Comparison of ENCODE assay signal across 8 cellular contexts in the genomic region with DNA sequence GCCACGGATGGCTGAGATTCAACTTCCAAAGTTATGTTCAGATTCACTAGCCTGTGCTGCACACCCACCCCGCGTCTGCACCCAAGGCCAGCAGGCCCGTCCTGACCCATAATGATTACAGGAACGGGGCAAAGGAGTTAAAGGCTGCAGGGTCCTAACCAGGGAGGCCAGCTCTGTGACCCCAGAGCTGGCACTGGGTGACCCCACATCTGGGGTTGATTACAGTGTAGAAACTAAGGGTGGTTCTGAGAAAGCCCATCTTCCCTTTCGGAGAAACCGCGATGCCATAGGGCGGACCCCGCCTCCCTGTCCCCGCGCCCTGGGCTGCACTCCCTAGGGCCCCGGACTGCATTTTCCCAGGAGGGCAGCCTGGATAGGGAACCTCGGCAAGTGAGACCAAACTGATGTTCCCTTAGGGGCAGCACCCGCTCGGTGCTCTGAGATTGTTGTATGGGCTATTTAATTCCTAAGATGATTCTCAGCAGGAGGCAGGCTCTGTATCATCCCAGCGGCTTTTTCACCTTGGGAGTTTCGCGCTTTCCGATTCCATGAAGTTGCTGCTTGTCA. TPM values are rescaled to one million over a fixed set of nuclear protein-coding genes. Genes with fewer than 3 reads are reported as not detected.
DNase-seq lines count a peak whose midpoint lies in the region; ATAC-seq and TF ChIP-seq lines count a peak whose summit lies in the region.

No MANE protein-coding gene starts in this region.

- no peak for TF ChIP-seq POLR2A in NB4 (IDR thresholded peaks at IDR 0.05; ENCODE audit: extremely low read depth, insufficient read length)

- TF ChIP-seq RAD21 in neural cell (conservative IDR thresholded peaks at IDR 0.05) = no peak

- no peaks in the 10 kb centered on the region for H4K20me1 ChIP-seq in neural cell (ENCODE audit: insufficient read depth)

- H3K9me3 ChIP-seq in neural cell (ENCODE audit: low read length) = no peaks in the 10 kb centered on the region

- DNase-seq in BJ (ENCODE audit: low read depth) (no peak), NB4 (ENCODE audit: low read depth) (no peak), KG1 (lab: John Stamatoyannopoulos, UW) (no peak), SW 1271 (lab: John Stamatoyannopoulos, UW) (no peak), CD1c-positive myeloid dendritic cell (ENCODE audit: extremely low spot score) (no peak)

- ATAC-seq in GM18907 (IDR thresholded peaks at IDR 0.05; ENCODE audit: unreplicated experiment) = no peak

- H3K27me3 ChIP-seq in BJ (ENCODE audit: control insufficient read depth, insufficient read depth, low read length) = no peaks in the 10 kb centered on the region
- peaks cover 4% of the 10 kb centered on the region for H3K27me3 ChIP-seq in neural cell (ENCODE audit: insufficient read depth, low read depth, low read length)

- H3K9me3 Mint-ChIP-seq in dendritic cell treated with granulocyte-macrophage colony-stimulating factor and Interleukin-4, amounts not matched to agents 40 ng/mL and 50 ng/mL, for 4 days = no peaks in the 10 kb centered on the region

- peaks cover 21% of the 10 kb centered on the region for H3K27me3 Mint-ChIP-seq in dendritic cell treated with granulocyte-macrophage colony-stimulating factor and Interleukin-4, amounts not matched to agents 40 ng/mL and 50 ng/mL, for 4 days

- H3K4me1 Mint-ChIP-seq in dendritic cell treated with granulocyte-macrophage colony-stimulating factor and Interleukin-4, amounts not matched to agents 40 ng/mL and 50 ng/mL, for 4 days (ENCODE audit: low read depth) = peaks cover 11% of the 10 kb centered on the region

- no peak for TF ChIP-seq EP300 in neural cell (conservative IDR thresholded peaks at IDR 0.05; ENCODE audit: poor library complexity, severe bottlenecking)

- CTCF ChIA-PET in BJ (lab: Yijun Ruan, JAX) = no interaction called here

- H3K4me3 ChIP-seq in BJ (ENCODE audit: low read depth, low read length) = peak overlapping the region; percentile 62
- H3K4me3 ChIP-seq in NB4 (ENCODE audit: low read depth, low read length) = peak overlapping the region; percentile 16
- peak overlapping the region; percentile 75 for H3K4me3 ChIP-seq in neural cell (ENCODE audit: low read length)

- H3K4me2 ChIP-seq in neural cell (ENCODE audit: low read length) = peak overlapping the region; percentile 76

- no peak overlapping the region for H3K27ac ChIP-seq in neural cell (ENCODE audit: low read length)

- intact Hi-C loops in dendritic cell treated with granulocyte-macrophage colony-stimulating factor and Interleukin-4, amounts not matched to agents 40 ng/mL and 50 ng/mL, for 4 days (cut with micrococcal nuclease) = loop anchor here (10.0 kb wide), 1 partner anchor 68 kb away; no protein-coding TSS in a partner anchor

- peak overlapping the region; percentile 74 for H3K4me3 Mint-ChIP-seq in dendritic cell treated with granulocyte-macrophage colony-stimulating factor and Interleukin-4, amounts not matched to agents 40 ng/mL and 50 ng/mL, for 4 days

- POLR2A ChIA-PET in BJ (lab: Charles Lee) = no interaction called here

- H2AFZ ChIP-seq in neural cell (ENCODE audit: low read depth, low read length) = peak overlapping the region; percentile 89

- no peaks in the 10 kb centered on the region for H3K36me3 ChIP-seq in BJ (ENCODE audit: control insufficient read depth, insufficient read depth, low read length)
- no peaks in the 10 kb centered on the region for H3K36me3 ChIP-seq in neural cell (ENCODE audit: insufficient read depth, low read length)

- H3K27ac Mint-ChIP-seq in dendritic cell treated with granulocyte-macrophage colony-stimulating factor and Interleukin-4, amounts not matched to agents 40 ng/mL and 50 ng/mL, for 4 days = peak overlapping the region; percentile 25

- no peaks in the 10 kb centered on the region for H3K79me2 ChIP-seq in neural cell (replicated peaks; ENCODE audit: insufficient read depth, low read length)

- TF ChIP-seq CTCF in BJ (IDR thresholded peaks at IDR 0.05; ENCODE audit: insufficient read depth, low read depth, low read length) = no peak
- TF ChIP-seq CTCF in NB4 (IDR thresholded peaks at IDR 0.05; ENCODE audit: low read depth, low read length) = no peak
- no peak for TF ChIP-seq CTCF in neural cell (IDR thresholded peaks at IDR 0.05; ENCODE audit: poor library complexity, severe bottlenecking)

- no peaks in the 10 kb centered on the region for H3K9me2 ChIP-seq in neural cell (ENCODE audit: insufficient read depth, low read length)

- H3K36me3 Mint-ChIP-seq in dendritic cell treated with granulocyte-macrophage colony-stimulating factor and Interleukin-4, amounts not matched to agents 40 ng/mL and 50 ng/mL, for 4 days (ENCODE audit: low read depth) = no peaks in the 10 kb centered on the region

- peak overlapping the region; percentile 69 for H3K9ac ChIP-seq in neural cell (ENCODE audit: low read length)

- no peaks in the 10 kb centered on the region for H3F3A ChIP-seq in neural cell (ENCODE audit: insufficient read depth, low read length, poor library complexity, severe bottlenecking)

TF ChIP-seq in neural cell, 6 proteins besides CTCF, POLR2A, EP300 and RAD21:
- TF ChIP-seq MXI1 (conservative IDR thresholded peaks at IDR 0.05; ENCODE audit: poor library complexity, severe bottlenecking) = no peak
- no peak for TF ChIP-seq EZH2 (IDR thresholded peaks at IDR 0.05; ENCODE audit: borderline replicate concordance, insufficient read depth, low read length, poor library complexity, severe bottlenecking)
- TF ChIP-seq TAF1 (IDR thresholded peaks at IDR 0.05; ENCODE audit: low read depth) = no peak
- TF ChIP-seq, protein P1, sequence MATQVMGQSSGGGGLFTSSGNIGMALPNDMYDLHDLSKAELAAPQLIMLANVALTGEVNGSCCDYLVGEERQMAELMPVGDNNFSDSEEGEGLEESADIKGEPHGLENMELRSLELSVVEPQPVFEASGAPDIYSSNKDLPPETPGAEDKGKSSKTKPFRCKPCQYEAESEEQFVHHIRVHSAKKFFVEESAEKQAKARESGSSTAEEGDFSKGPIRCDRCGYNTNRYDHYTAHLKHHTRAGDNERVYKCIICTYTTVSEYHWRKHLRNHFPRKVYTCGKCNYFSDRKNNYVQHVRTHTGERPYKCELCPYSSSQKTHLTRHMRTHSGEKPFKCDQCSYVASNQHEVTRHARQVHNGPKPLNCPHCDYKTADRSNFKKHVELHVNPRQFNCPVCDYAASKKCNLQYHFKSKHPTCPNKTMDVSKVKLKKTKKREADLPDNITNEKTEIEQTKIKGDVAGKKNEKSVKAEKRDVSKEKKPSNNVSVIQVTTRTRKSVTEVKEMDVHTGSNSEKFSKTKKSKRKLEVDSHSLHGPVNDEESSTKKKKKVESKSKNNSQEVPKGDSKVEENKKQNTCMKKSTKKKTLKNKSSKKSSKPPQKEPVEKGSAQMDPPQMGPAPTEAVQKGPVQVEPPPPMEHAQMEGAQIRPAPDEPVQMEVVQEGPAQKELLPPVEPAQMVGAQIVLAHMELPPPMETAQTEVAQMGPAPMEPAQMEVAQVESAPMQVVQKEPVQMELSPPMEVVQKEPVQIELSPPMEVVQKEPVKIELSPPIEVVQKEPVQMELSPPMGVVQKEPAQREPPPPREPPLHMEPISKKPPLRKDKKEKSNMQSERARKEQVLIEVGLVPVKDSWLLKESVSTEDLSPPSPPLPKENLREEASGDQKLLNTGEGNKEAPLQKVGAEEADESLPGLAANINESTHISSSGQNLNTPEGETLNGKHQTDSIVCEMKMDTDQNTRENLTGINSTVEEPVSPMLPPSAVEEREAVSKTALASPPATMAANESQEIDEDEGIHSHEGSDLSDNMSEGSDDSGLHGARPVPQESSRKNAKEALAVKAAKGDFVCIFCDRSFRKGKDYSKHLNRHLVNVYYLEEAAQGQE (IDR thresholded peaks at IDR 0.05; ENCODE audit: borderline replicate concordance) = no peak
- TF ChIP-seq POLR2AphosphoS5 (IDR thresholded peaks at IDR 0.05) = no peak
- no peak for TF ChIP-seq SMC3 (conservative IDR thresholded peaks at IDR 0.05; ENCODE audit: poor library complexity)

RNA-seq across cellular contexts. Expression of gene GPR148, which starts 2.2 kb away (rescaled TPM):
- polyA plus RNA-seq in BJ (2011; rRNA removed) (not detected in 2 replicates), neural cell (not detected in 2 replicates)
- polyA minus RNA-seq in BJ (2011; rRNA and poly(A)+ RNA removed) = not detected in 2 replicates
- polyA minus RNA-seq in neural cell = not detected in 2 replicates

RNA-seq across cellular contexts. Expression of gene AMER3, which starts 28.6 kb away (rescaled TPM):
- not detected in 2 replicates for polyA plus RNA-seq in BJ (2011; rRNA removed)
- polyA minus RNA-seq in BJ (2011; rRNA and poly(A)+ RNA removed) = not detected in 2 replicates
- polyA plus RNA-seq in neural cell = 19.2 and 22.7 TPM in 2 replicates
- 87.4 and 95.9 TPM in 2 replicates for polyA minus RNA-seq in neural cell

Comparison
In these comparisons a context has a peak if more than half of its experiments do, and no peak if none do; other contexts are left out.
1. H3K4me3 ChIP-seq: peak in every context shown above with its lines; median percentile 75 in neural cell; 62 in BJ; 16 in NB4.
2. RNA of gene AMER3, which starts 28.6 kb away (polyA plus RNA-seq): 19.2 to 22.7 TPM in neural cell; not detected in BJ; every median in the first group is over 10 times any median in the second.